In genomic region chr2:24410976-24411375, GRCh38 we compare ENCODE assay signal across 1 cellular context.
TF ChIP-seq lines count a peak whose summit lies in the region.

No MANE protein-coding gene starts in this region.

TF ChIP-seq in GM23338, 12 proteins besides CTCF, POLR2A, EP300 and RAD21 (continued from another document):
- TF ChIP-seq, protein P1, sequence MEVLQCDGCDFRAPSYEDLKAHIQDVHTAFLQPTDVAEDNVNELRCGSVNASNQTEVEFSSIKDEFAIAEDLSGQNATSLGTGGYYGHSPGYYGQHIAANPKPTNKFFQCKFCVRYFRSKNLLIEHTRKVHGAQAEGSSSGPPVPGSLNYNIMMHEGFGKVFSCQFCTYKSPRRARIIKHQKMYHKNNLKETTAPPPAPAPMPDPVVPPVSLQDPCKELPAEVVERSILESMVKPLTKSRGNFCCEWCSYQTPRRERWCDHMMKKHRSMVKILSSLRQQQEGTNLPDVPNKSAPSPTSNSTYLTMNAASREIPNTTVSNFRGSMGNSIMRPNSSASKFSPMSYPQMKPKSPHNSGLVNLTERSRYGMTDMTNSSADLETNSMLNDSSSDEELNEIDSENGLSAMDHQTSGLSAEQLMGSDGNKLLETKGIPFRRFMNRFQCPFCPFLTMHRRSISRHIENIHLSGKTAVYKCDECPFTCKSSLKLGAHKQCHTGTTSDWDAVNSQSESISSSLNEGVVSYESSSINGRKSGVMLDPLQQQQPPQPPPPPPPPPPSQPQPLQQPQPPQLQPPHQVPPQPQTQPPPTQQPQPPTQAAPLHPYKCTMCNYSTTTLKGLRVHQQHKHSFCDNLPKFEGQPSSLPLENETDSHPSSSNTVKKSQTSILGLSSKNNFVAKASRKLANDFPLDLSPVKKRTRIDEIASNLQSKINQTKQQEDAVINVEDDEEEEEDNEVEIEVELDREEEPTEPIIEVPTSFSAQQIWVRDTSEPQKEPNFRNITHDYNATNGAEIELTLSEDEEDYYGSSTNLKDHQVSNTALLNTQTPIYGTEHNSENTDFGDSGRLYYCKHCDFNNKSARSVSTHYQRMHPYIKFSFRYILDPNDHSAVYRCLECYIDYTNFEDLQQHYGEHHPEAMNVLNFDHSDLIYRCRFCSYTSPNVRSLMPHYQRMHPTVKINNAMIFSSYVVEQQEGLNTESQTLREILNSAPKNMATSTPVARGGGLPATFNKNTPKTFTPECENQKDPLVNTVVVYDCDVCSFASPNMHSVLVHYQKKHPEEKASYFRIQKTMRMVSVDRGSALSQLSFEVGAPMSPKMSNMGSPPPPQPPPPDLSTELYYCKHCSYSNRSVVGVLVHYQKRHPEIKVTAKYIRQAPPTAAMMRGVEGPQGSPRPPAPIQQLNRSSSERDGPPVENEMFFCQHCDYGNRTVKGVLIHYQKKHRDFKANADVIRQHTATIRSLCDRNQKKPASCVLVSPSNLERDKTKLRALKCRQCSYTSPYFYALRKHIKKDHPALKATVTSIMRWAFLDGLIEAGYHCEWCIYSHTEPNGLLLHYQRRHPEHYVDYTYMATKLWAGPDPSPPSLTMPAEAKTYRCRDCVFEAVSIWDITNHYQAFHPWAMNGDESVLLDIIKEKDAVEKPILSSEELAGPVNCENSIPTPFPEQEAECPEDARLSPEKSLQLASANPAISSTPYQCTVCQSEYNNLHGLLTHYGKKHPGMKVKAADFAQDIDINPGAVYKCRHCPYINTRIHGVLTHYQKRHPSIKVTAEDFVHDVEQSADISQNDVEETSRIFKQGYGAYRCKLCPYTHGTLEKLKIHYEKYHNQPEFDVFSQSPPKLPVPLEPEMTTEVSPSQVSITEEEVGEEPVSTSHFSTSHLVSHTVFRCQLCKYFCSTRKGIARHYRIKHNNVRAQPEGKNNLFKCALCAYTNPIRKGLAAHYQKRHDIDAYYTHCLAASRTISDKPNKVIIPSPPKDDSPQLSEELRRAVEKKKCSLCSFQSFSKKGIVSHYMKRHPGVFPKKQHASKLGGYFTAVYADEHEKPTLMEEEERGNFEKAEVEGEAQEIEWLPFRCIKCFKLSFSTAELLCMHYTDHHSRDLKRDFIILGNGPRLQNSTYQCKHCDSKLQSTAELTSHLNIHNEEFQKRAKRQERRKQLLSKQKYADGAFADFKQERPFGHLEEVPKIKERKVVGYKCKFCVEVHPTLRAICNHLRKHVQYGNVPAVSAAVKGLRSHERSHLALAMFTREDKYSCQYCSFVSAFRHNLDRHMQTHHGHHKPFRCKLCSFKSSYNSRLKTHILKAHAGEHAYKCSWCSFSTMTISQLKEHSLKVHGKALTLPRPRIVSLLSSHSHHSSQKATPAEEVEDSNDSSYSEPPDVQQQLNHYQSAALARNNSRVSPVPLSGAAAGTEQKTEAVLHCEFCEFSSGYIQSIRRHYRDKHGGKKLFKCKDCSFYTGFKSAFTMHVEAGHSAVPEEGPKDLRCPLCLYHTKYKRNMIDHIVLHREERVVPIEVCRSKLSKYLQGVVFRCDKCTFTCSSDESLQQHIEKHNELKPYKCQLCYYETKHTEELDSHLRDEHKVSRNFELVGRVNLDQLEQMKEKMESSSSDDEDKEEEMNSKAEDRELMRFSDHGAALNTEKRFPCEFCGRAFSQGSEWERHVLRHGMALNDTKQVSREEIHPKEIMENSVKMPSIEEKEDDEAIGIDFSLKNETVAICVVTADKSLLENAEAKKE (CRISPR knock-in tag; IDR thresholded peaks at IDR 0.05): no peak
- TF ChIP-seq EZH2 (IDR thresholded peaks at IDR 0.05; ENCODE audit: low read depth, unreplicated experiment) (no peak), ZNF114 (CRISPR knock-in tag; IDR thresholded peaks at IDR 0.05) (no peak), CREB1 (CRISPR knock-in tag; IDR thresholded peaks at IDR 0.05; ENCODE audit: low read depth) (no peak), NANOG (IDR thresholded peaks at IDR 0.05; ENCODE audit: borderline replicate concordance) (no peak)
- TF ChIP-seq, protein P2, sequence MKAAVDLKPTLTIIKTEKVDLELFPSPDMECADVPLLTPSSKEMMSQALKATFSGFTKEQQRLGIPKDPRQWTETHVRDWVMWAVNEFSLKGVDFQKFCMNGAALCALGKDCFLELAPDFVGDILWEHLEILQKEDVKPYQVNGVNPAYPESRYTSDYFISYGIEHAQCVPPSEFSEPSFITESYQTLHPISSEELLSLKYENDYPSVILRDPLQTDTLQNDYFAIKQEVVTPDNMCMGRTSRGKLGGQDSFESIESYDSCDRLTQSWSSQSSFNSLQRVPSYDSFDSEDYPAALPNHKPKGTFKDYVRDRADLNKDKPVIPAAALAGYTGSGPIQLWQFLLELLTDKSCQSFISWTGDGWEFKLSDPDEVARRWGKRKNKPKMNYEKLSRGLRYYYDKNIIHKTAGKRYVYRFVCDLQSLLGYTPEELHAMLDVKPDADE (IDR thresholded peaks at IDR 0.05): no peak
